ENCODE assay signal across 8 cellular contexts in the genomic region with DNA sequence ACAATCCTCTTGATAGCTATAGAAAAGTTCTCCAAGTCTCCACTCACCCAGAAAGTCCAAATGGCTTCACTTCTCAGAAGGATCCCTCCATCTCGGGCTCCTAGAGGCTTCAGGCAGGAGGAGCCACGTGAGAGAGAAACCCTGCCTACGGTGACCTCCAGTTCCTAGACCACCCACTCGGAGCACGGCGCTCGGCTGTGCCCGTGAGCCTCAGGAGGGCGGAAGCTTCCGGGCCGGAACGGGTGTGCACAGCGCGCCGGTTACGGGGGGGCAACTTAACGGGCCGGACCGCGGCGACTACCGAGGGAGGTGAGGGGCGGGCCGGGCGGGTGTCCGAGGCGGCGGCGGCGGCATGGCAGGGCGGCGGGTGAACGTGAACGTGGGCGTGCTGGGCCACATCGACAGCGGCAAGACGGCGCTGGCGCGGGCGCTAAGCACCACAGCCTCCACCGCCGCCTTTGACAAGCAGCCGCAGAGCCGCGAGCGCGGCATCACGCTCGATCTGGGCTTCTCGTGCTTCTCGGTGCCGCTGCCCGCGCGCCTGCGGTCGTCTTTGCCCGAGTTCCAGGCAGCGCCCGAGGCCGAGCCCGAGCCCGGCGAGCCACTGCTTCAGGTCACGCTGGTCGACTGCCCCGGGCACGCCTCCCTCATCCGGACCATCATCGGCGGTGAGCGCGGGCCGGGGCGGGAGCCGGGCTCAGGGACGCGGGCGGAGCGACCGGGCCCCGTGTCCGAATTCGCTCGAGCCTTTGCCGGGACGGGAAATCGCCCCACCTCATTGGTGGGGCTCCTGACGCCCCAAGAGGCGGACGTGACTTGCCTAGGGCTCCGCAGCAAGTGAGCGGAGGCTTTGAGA. TPM values are rescaled to one million over a fixed set of nuclear protein-coding genes. Genes with fewer than 3 reads are reported as not detected.
DNase-seq lines count a peak whose midpoint lies in the region; ATAC-seq, FAIRE-seq and TF ChIP-seq lines count a peak whose summit lies in the region.

A gene with protein sequence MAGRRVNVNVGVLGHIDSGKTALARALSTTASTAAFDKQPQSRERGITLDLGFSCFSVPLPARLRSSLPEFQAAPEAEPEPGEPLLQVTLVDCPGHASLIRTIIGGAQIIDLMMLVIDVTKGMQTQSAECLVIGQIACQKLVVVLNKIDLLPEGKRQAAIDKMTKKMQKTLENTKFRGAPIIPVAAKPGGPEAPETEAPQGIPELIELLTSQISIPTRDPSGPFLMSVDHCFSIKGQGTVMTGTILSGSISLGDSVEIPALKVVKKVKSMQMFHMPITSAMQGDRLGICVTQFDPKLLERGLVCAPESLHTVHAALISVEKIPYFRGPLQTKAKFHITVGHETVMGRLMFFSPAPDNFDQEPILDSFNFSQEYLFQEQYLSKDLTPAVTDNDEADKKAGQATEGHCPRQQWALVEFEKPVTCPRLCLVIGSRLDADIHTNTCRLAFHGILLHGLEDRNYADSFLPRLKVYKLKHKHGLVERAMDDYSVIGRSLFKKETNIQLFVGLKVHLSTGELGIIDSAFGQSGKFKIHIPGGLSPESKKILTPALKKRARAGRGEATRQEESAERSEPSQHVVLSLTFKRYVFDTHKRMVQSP (plus strand): TSS at position 326 of the 856 bp plus-strand sequence. CDS start 27 bp downstream, at position 353.

- H3K27ac ChIP-seq in BLaER1 treated with 17β-estradiol and CSF1 and Interleukin-3, amounts not matched to agents 10 nM and 100 nM: peak within 1 kb of the TSS; percentile 44 to 92 (median 86); a peak in 21 of 22 replicates
- H3K27ac ChIP-seq in coronary artery: peak within 1 kb of the TSS; percentile 70 to 95
- H3K27ac ChIP-seq in left lung: peak within 1 kb of the TSS; percentile 82 to 90

- ATAC-seq in HG03439 (IDR thresholded peaks at IDR 0.05; ENCODE audit: unreplicated experiment): peak; percentile 87
- peak; percentile 96 for ATAC-seq in left lung

- peak within 1 kb of the TSS; percentile 78 to 98 (median 94) for H3K4me3 ChIP-seq in BLaER1 treated with 17β-estradiol and CSF1 and Interleukin-3, amounts not matched to agents 10 nM and 100 nM
- H3K4me3 ChIP-seq in coronary artery (peak within 1 kb of the TSS; percentile 96), left lung (peak within 1 kb of the TSS; percentile 77 to 97)

- peak; percentile 61 for FAIRE-seq in GM19239 (lab: Jason Lieb, UNC)

- peaks cover 4% of the 10 kb centered on the region for H3K9me3 Mint-ChIP-seq in activated CD4-positive, alpha-beta T cell treated with anti-CD3 and anti-CD28 coated beads, Interleukin-2, amount 10 ng/mL, durations not matched to agents 24 days and 14 days

- H3K4me1 Mint-ChIP-seq in activated CD4-positive, alpha-beta T cell treated with anti-CD3 and anti-CD28 coated beads, Interleukin-2, amount 10 ng/mL, durations not matched to agents 24 days and 14 days: peaks cover 17% of the 10 kb centered on the region

- peak within 1 kb of the TSS; percentile 95 for H3K27ac Mint-ChIP-seq in activated CD4-positive, alpha-beta T cell treated with anti-CD3 and anti-CD28 coated beads, Interleukin-2, amount 10 ng/mL, durations not matched to agents 24 days and 14 days

- peak within 1 kb of the TSS; percentile 75 to 92 (median 88) for H3K4me2 ChIP-seq in BLaER1 treated with 17β-estradiol and CSF1 and Interleukin-3, amounts not matched to agents 10 nM and 100 nM

- H3K27me3 Mint-ChIP-seq in activated CD4-positive, alpha-beta T cell treated with anti-CD3 and anti-CD28 coated beads, Interleukin-2, amount 10 ng/mL, durations not matched to agents 24 days and 14 days: no peaks in the 10 kb centered on the region

- peaks cover 14 to 29% (median 27%) of the 10 kb centered on the region in 11 experiments for H3K9me3 ChIP-seq in BLaER1 treated with 17β-estradiol and CSF1 and Interleukin-3, amounts not matched to agents 10 nM and 100 nM (replicated peaks in 1 of 11)
- no peaks in the 10 kb centered on the region for H3K9me3 ChIP-seq in left lung

- H3K36me3 Mint-ChIP-seq in activated CD4-positive, alpha-beta T cell treated with anti-CD3 and anti-CD28 coated beads, Interleukin-2, amount 10 ng/mL, durations not matched to agents 24 days and 14 days (ENCODE audit: low read depth): peaks cover 28% of the 10 kb centered on the region

- intact Hi-C loops in activated CD4-positive, alpha-beta T cell treated with anti-CD3 and anti-CD28 coated beads, Interleukin-2, amount 10 ng/mL, durations not matched to agents 24 days and 14 days (cut with micrococcal nuclease): loop anchor here (1.0 to 2.0 kb wide), 3 partner anchors 30 to 481 kb away; a partner anchor contains a TSS
- intact Hi-C loops in left lung (cut with DNase I): no loop called here

- H3K9ac ChIP-seq in BLaER1 treated with 17β-estradiol and CSF1 and Interleukin-3, amounts not matched to agents 10 nM and 100 nM: peak within 1 kb of the TSS; percentile 87 to 94 (median 91)

- TF ChIP-seq CTCF in coronary artery (IDR thresholded peaks at IDR 0.05) (no peak), left lung (IDR thresholded peaks at IDR 0.05) (no peak)

- H3K36me3 ChIP-seq in BLaER1 treated with 17β-estradiol and CSF1 and Interleukin-3, amounts not matched to agents 10 nM and 100 nM: peaks cover 15 to 34% (median 30%) of the 10 kb centered on the region in 11 experiments
- H3K36me3 ChIP-seq in left lung: peaks cover 0 to 5% of the 10 kb centered on the region in 2 donors

- peak within 1 kb of the TSS; percentile 89 for H3K4me3 Mint-ChIP-seq in activated CD4-positive, alpha-beta T cell treated with anti-CD3 and anti-CD28 coated beads, Interleukin-2, amount 10 ng/mL, durations not matched to agents 24 days and 14 days

- no peaks in the 10 kb centered on the region for H4K20me1 ChIP-seq in BLaER1 treated with 17β-estradiol and CSF1 and Interleukin-3, amounts not matched to agents 10 nM and 100 nM

- DNase-seq in GM19239 (ENCODE audit: insufficient read length, low spot score): peak; percentile 65
- DNase-seq in NCI-H524 (lab: John Stamatoyannopoulos, UW): peak; percentile 73 to 94
- DNase-seq in activated CD4-positive, alpha-beta T cell treated with anti-CD3 and anti-CD28 coated beads, Interleukin-2, amount 10 ng/mL, durations not matched to agents 24 days and 14 days: peak; percentile 96
- peak; percentile 88 for DNase-seq in coronary artery (ENCODE audit: low spot score)
- DNase-seq in left lung: peak; percentile 83 to 94
- DNase-seq in stimulated activated CD4-positive, alpha-beta T cell treated with anti-CD3 and anti-CD28 coated beads, Interleukin-2, amount 100 ng/mL, for 4 hours (ENCODE audit: low read depth): peak; percentile 73

- H3K4me1 ChIP-seq in BLaER1 treated with 17β-estradiol and CSF1 and Interleukin-3, amounts not matched to agents 10 nM and 100 nM: peaks cover 9 to 27% (median 12%) of the 10 kb centered on the region in 10 experiments
- peaks cover 6 to 22% of the 10 kb centered on the region in 2 donors for H3K4me1 ChIP-seq in left lung

- H3K27me3 ChIP-seq in BLaER1 treated with 17β-estradiol and CSF1 and Interleukin-3, amounts not matched to agents 10 nM and 100 nM: no peaks in the 10 kb centered on the region
- H3K27me3 ChIP-seq in left lung: no peaks in the 10 kb centered on the region

RNA-seq across cellular contexts. Expression of the gene that starts here (rescaled TPM):
- total RNA-seq in activated CD4-positive, alpha-beta T cell treated with anti-CD3 and anti-CD28 coated beads, Interleukin-2, amount 10 ng/mL, durations not matched to agents 24 days and 14 days: 19.2 and 21.3 TPM in 2 replicates
- total RNA-seq in left lung: 10 to 100 TPM; 11.5 to 13.4 TPM

Comparison
In these comparisons a context has a peak if more than half of its experiments do, and no peak if none do; other contexts are left out.
1. Peak in every context shown above with its lines: DNase-seq, ATAC-seq, H3K4me3 ChIP-seq and H3K27ac ChIP-seq.